ENCODE assay signal across 15 cellular contexts in genomic region chr11:93166867-93167266, GRCh38. TPM values are rescaled to one million over a fixed set of nuclear protein-coding genes. Genes with fewer than 3 reads are reported as not detected.
DNase-seq lines count a peak whose midpoint lies in the region; ATAC-seq, FAIRE-seq and TF ChIP-seq lines count a peak whose summit lies in the region.
"Had no signal": no experiment of that assay in that cellular context is flagged by ENCODE, and none has a peak within 500 bp of the region (broad histone marks: within the 10 kb centered on the region; RNA-seq: fewer than 3 reads in every experiment).

No MANE protein-coding gene starts in this region.

- peak overlapping the region; percentile 56 for H3K4me2 ChIP-seq in DOHH2 (ENCODE audit: low read length)

- H3F3A ChIP-seq in DOHH2 (ENCODE audit: control insufficient read depth, insufficient read depth): peaks cover 6% of the 10 kb centered on the region

- no peaks in the 10 kb centered on the region for H4K20me1 ChIP-seq in DOHH2 (ENCODE audit: control insufficient read depth, insufficient read depth, low read depth, low read length)

- H3K36me3 ChIP-seq in DOHH2 (ENCODE audit: control insufficient read depth, low read length) (peaks cover 32% of the 10 kb centered on the region), Peyer's patch (peaks cover 0 to 7% (median 0%) of the 10 kb centered on the region in 3 donors)

- peak; percentile 66 for ATAC-seq in GM19452 (IDR thresholded peaks at IDR 0.05; ENCODE audit: unreplicated experiment)
- peak; percentile 43 for ATAC-seq in HG03025 (IDR thresholded peaks at IDR 0.05; ENCODE audit: low FRiP score, unreplicated experiment)
- ATAC-seq in HG03039 (IDR thresholded peaks at IDR 0.05; ENCODE audit: unreplicated experiment): no peak

- H3K4me1 ChIP-seq in DOHH2 (ENCODE audit: control insufficient read depth, low read length): peaks cover 16% of the 10 kb centered on the region
- H3K4me1 ChIP-seq in Peyer's patch: no peaks in the 10 kb centered on the region

- DNase-seq in NCI-H69 (lab: John Stamatoyannopoulos, UW): peak; percentile 24
- DNase-seq in Peyer's patch: no peak
- no peak for DNase-seq in cerebellum (ENCODE audit: low spot score)
- DNase-seq in frontal cortex (ENCODE audit: low spot score in 2 of 2): no peak
- DNase-seq: activated CD4-positive, alpha-beta memory T cell treated with anti-CD3 and anti-CD28 coated beads, Interleukin-2, amount 10 ng/mL, durations not matched to agents 7 days and 5 days; activated naive CD4-positive, alpha-beta T cell treated with Interleukin-2 at 50 U/mL for 16 hours; head of caudate nucleus; stimulated activated CD4-positive, alpha-beta T cell treated with anti-CD3 and anti-CD28 coated beads, Interleukin-2, amount 100 ng/mL, for 24 hours had no signal

- peak overlapping the region; percentile 28; the same call in 1 of the 2 replicates for H3K4me3 ChIP-seq in DOHH2 (ENCODE audit: low read length)
- H3K4me3 ChIP-seq in Peyer's patch: no peak overlapping the region

- H3K27me3 ChIP-seq in DOHH2 (ENCODE audit: control insufficient read depth, low read length) (no peaks in the 10 kb centered on the region), Peyer's patch (no peaks in the 10 kb centered on the region)

- TF ChIP-seq POLR2A in Peyer's patch (IDR thresholded peaks at IDR 0.05): no peak

- TF ChIP-seq CTCF in DOHH2 (IDR thresholded peaks at IDR 0.05; ENCODE audit: low read depth, low read length, poor library complexity, severe bottlenecking) (no peak), Peyer's patch (IDR thresholded peaks at IDR 0.05) (no peak)

- peak overlapping the region; percentile 27 for H3K27ac ChIP-seq in DOHH2 (ENCODE audit: low read depth, low read length)
- H3K27ac ChIP-seq in Peyer's patch: no peak overlapping the region

- H3K9me3 ChIP-seq in DOHH2 (ENCODE audit: control insufficient read depth, insufficient read depth, low read length) (no peaks in the 10 kb centered on the region), Peyer's patch (no peaks in the 10 kb centered on the region)

- H3K9me2 ChIP-seq in DOHH2 (replicated peaks; ENCODE audit: control insufficient read depth, low read length): no peaks in the 10 kb centered on the region

- H3K79me2 ChIP-seq in DOHH2 (ENCODE audit: control insufficient read depth, low read length): no peaks in the 10 kb centered on the region

- FAIRE-seq in frontal cortex (lab: Jason Lieb, UNC): no peak
- FAIRE-seq: bronchial epithelial cell, H1, RCC 7860 had no signal

RNA-seq across cellular contexts. Expression of gene SLC36A4, which starts 30.9 kb away (rescaled TPM):
- 10 to 100 TPM in 1 of 4 donors, 1 to 10 TPM in 3; 3.2 to 32.2 (median 4.8) TPM for total RNA-seq in Peyer's patch
- total RNA-seq in cerebellum: 36.9 TPM
- total RNA-seq in frontal cortex: 26.5 TPM
